In the genomic region with DNA sequence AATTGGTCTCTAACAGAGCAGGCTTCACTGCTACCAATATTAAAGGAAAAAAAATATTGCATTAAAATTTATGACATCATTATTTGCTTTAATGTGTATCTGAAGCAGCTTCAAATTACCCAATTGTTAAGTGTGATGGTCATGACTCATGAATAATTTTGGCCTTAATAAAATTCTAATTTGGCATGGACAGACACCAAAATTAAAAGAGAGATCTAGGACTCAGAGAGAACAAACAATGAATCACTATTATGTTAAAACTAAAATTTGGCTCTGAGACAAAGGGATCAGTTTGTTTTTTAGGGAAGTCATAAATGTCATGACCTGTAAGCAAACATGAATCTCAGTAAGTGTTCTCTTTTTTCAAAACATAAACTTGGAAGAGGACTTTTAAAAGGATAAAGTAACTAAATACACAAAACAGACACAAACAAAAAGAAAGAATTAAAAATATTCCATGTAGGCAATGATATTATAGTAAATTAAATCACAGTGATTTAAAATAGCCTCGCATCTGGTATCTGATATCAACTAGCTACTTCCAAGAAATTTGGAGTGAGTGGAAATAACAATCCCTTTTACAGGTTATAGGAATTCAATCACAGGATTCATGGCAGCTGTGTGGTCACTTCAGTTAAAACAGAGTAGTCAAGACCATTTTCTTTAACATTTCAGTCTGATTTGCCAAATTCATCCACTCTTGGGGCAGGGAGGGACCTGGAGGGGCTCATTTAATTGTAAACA, we compare ENCODE assay signal across 13 cellular contexts. TPM values are rescaled to one million over a fixed set of nuclear protein-coding genes. Genes with fewer than 3 reads are reported as not detected.
DNase-seq lines count a peak whose midpoint lies in the region; ATAC-seq and TF ChIP-seq lines count a peak whose summit lies in the region.
"Had no signal": no experiment of that assay in that cellular context is flagged by ENCODE, and none has a peak within 500 bp of the region (broad histone marks: within the 10 kb centered on the region; RNA-seq: fewer than 3 reads in every experiment).

No MANE protein-coding gene starts in this region.

- no peaks in the 10 kb centered on the region for H3K4me1 ChIP-seq in GM23338 (ENCODE audit: insufficient read depth)
- H3K4me1 ChIP-seq in osteoblast (ENCODE audit: insufficient read depth, low read length): peaks cover 91% of the 10 kb centered on the region

- H3K9me3 ChIP-seq in osteoblast (ENCODE audit: low read depth, low read length): no peaks in the 10 kb centered on the region

- H3K36me3 ChIP-seq in GM23338 (ENCODE audit: insufficient read depth) (no peaks in the 10 kb centered on the region), osteoblast (ENCODE audit: insufficient read depth, low read length) (peaks cover 20% of the 10 kb centered on the region)

- no peak overlapping the region for H3K4me2 ChIP-seq in GM23338
- peak overlapping the region; percentile 47 for H3K4me2 ChIP-seq in osteoblast (ENCODE audit: insufficient read depth, low read length)

- H3K27ac Mint-ChIP-seq in GM23338: peak overlapping the region; percentile 26; the same call in 1 of the 2 replicates
- H3K27ac Mint-ChIP-seq: CD14-positive monocyte had no signal

- H3K4me1 Mint-ChIP-seq in GM23338: peaks cover 7% of the 10 kb centered on the region; the same call in 2 of the 3 replicates
- H3K4me1 Mint-ChIP-seq: CD14-positive monocyte had no signal

- H4K20me1 ChIP-seq in GM23338 (replicated peaks; ENCODE audit: insufficient read depth): no peaks in the 10 kb centered on the region
- H4K20me1 ChIP-seq in osteoblast (ENCODE audit: insufficient read depth, low read length): peaks cover 66% of the 10 kb centered on the region

- H3K27ac ChIP-seq in GM23338 (ENCODE audit: low read depth) (no peak overlapping the region), osteoblast (ENCODE audit: low read depth, low read length) (peak overlapping the region; percentile 71)

- no peak for ATAC-seq in GM23338
- no peak for ATAC-seq in GM18870 (IDR thresholded peaks at IDR 0.05; ENCODE audit: unreplicated experiment)
- no peak for ATAC-seq in HG03469 (IDR thresholded peaks at IDR 0.05; ENCODE audit: unreplicated experiment)

- no peaks in the 10 kb centered on the region for H3F3A ChIP-seq in GM23338 (replicated peaks; ENCODE audit: low read depth)

- H3K4me3 ChIP-seq in GM23338 (no peak overlapping the region), epithelial cell of esophagus (ENCODE audit: low read length) (no peak overlapping the region), osteoblast (ENCODE audit: insufficient read depth, low read length) (peak overlapping the region; percentile 37)

- no peaks in the 10 kb centered on the region for H3K79me2 ChIP-seq in GM23338 (replicated peaks; ENCODE audit: insufficient read depth)
- peaks cover 96% of the 10 kb centered on the region for H3K79me2 ChIP-seq in osteoblast (ENCODE audit: insufficient read depth, low read length)

- TF ChIP-seq CTCF in GM23338 (conservative IDR thresholded peaks at IDR 0.05; ENCODE audit: low read depth in 2 of 2) (no peak), epithelial cell of esophagus (IDR thresholded peaks at IDR 0.05; ENCODE audit: insufficient read depth, low read depth, low read length, missing control alignments) (no peak), osteoblast (IDR thresholded peaks at IDR 0.05; ENCODE audit: extremely low read depth, low read depth, low read length) (no peak)

- no peaks in the 10 kb centered on the region for H3K36me3 Mint-ChIP-seq in GM23338 (ENCODE audit: low read depth)
- H3K36me3 Mint-ChIP-seq: CD14-positive monocyte had no signal

- no peaks in the 10 kb centered on the region for H3K27me3 ChIP-seq in GM23338 (ENCODE audit: insufficient read depth)
- no peaks in the 10 kb centered on the region for H3K27me3 ChIP-seq in osteoblast (ENCODE audit: insufficient read depth, low read length)

- DNase-seq in GM23338 (ENCODE audit: low spot score) (no peak), RPMI7951 (ENCODE audit: low read depth) (peak; percentile 26), epithelial cell of esophagus (ENCODE audit: low read depth) (peak; percentile 72), osteoblast (ENCODE audit: insufficient read length, low spot score, missing footprints) (no peak), GM19240 (ENCODE audit: insufficient read length, low spot score) (no peak)
- no peak for DNase-seq in stimulated activated naive CD4-positive, alpha-beta T cell (lab: John Stamatoyannopoulos, UW)
- DNase-seq: amniotic stem cell; effector memory CD4-positive, alpha-beta T cell; NCI-H446; right cardiac atrium had no signal

- H3K9me2 ChIP-seq in GM23338 (ENCODE audit: insufficient read depth): no peaks in the 10 kb centered on the region

- H3K4me3 Mint-ChIP-seq in GM23338: no peak overlapping the region
- H3K4me3 Mint-ChIP-seq: CD14-positive monocyte had no signal

- H3K27me3 Mint-ChIP-seq in GM23338 (ENCODE audit: insufficient read depth, low read depth, poor library complexity): no peaks in the 10 kb centered on the region

- H2AFZ ChIP-seq in GM23338 (no peak overlapping the region), osteoblast (ENCODE audit: low read length) (no peak overlapping the region)

- no peaks in the 10 kb centered on the region for H3K9me3 Mint-ChIP-seq in GM23338
- H3K9me3 Mint-ChIP-seq: CD14-positive monocyte had no signal

TF ChIP-seq in GM23338, 12 proteins besides CTCF, POLR2A, EP300 and RAD21 (continues in another document):
- TF ChIP-seq EZH2 (IDR thresholded peaks at IDR 0.05; ENCODE audit: low read depth, unreplicated experiment): no peak
- TF ChIP-seq ZNF114 (CRISPR knock-in tag; IDR thresholded peaks at IDR 0.05): no peak
- TF ChIP-seq REST (IDR thresholded peaks at IDR 0.05; ENCODE audit: unreplicated experiment): no peak
- TF ChIP-seq NANOG (IDR thresholded peaks at IDR 0.05; ENCODE audit: borderline replicate concordance): no peak

RNA-seq across cellular contexts. Expression of gene VEGFC, which starts 11.6 kb away (rescaled TPM):
- total RNA-seq in GM23338 (2014; rRNA removed; shearing (Covaris generic)): 1.0 and 1.1 TPM in 2 replicates
- polyA plus RNA-seq in GM23338 (2016; fragmentation: Nextera tagmentation; extraction: Ambion mirVana): 0.71 and 0.87 TPM in 2 replicates
- total RNA-seq in RPMI7951 (2014; rRNA removed; shearing (Covaris generic)): 43.2 and 58.6 TPM in 2 replicates
- 55.4 and 56.9 TPM in 2 replicates for total RNA-seq in osteoblast
- polyA plus RNA-seq: CD14-positive monocyte had no signal

Comparison
In these comparisons a context has a peak if more than half of its experiments do, and no peak if none do; other contexts are left out.
1. DNase-seq: peak in RPMI7951 (single experiment) and epithelial cell of esophagus (single experiment); none in GM23338 (single experiment), osteoblast (single experiment), GM19240 (single experiment) and stimulated activated naive CD4-positive, alpha-beta T cell (0 of 6).
2. RNA of gene VEGFC, which starts 11.6 kb away (total RNA-seq): 43.2 to 58.6 TPM in RPMI7951 and 55.4 to 56.9 TPM in osteoblast; 1.0 to 1.1 TPM in GM23338; every median in the first group is over 10 times any median in the second.